ENCODE assay signal across 13 cellular contexts in genomic region chr10:117534321-117535044, GRCh38. TPM values are rescaled to one million over a fixed set of nuclear protein-coding genes. Genes with fewer than 3 reads are reported as not detected.
A peak's percentile ranks its signal among the peaks of the same experiment; 100 is the strongest.
DNase-seq lines count a peak whose midpoint lies in the region; ATAC-seq and TF ChIP-seq lines count a peak whose summit lies in the region.
"Had no signal": no experiment of that assay in that cellular context is flagged by ENCODE, and none has a peak within 500 bp of the region (broad histone marks: within the 10 kb centered on the region; RNA-seq: fewer than 3 reads in every experiment).

No MANE protein-coding gene starts in this region.

- peaks cover 22% of the 10 kb centered on the region for H3K4me1 ChIP-seq in ectodermal cell (ENCODE audit: control insufficient read depth, insufficient read depth, low read length)
- peaks cover 52% of the 10 kb centered on the region for H3K4me1 ChIP-seq in neural progenitor cell

- 2% methylated on average over 61 of the region's 61 CpGs for WGBS in ectodermal cell, 2 experiments

- H2AFZ ChIP-seq in neural progenitor cell (replicated peaks) = no peak overlapping the region

- H3K9me3 ChIP-seq in ectodermal cell (ENCODE audit: control insufficient read depth, low read length) (no peaks in the 10 kb centered on the region), neural progenitor cell (ENCODE audit: low read depth) (no peaks in the 10 kb centered on the region)
- H3K9me3 ChIP-seq: colonic mucosa, SJCRH30 had no signal

- H3F3A ChIP-seq in neural progenitor cell (ENCODE audit: low read depth) = peaks cover 27% of the 10 kb centered on the region

- H3K9ac ChIP-seq in neural progenitor cell = no peak overlapping the region

- no peak for TF ChIP-seq CTCF in neural progenitor cell (IDR thresholded peaks at IDR 0.05)

- H3K4me3 ChIP-seq in ectodermal cell (ENCODE audit: insufficient read depth, low read depth, low read length) = peak overlapping the region; percentile 23
- H3K4me3 ChIP-seq in neural progenitor cell = peak overlapping the region; percentile 46
- H3K4me3 ChIP-seq: colonic mucosa, SJCRH30 had no signal

- DNase-seq in DMS53 (lab: John Stamatoyannopoulos, UW) (peak; percentile 81), NCI-H146 (lab: John Stamatoyannopoulos, UW) (peak; percentile 91), neural progenitor cell (ENCODE audit: low spot score) (peak; percentile 64), DMS114 treated with DMSO at 0.1 percent for 48 hours (lab: John Stamatoyannopoulos, UW; ENCODE audit: unreplicated experiment) (no peak), NCI-H2081 treated with DMSO at 0.1 percent for 48 hours (lab: John Stamatoyannopoulos, UW) (no peak)
- DNase-seq: CD4-positive, alpha-beta memory T cell; colonic mucosa; NCI-H510A; SJCRH30 had no signal

- H3K4me1 Mint-ChIP-seq in neural progenitor cell = peaks cover 34% of the 10 kb centered on the region

- peak overlapping the region; percentile 75 for H3K4me3 Mint-ChIP-seq in neural progenitor cell

- no peak overlapping the region for H3K27ac Mint-ChIP-seq in neural progenitor cell
- H3K27ac Mint-ChIP-seq: CD4-positive, alpha-beta memory T cell; mesothelial cell of epicardium had no signal

- ATAC-seq in GM18502 (IDR thresholded peaks at IDR 0.05; ENCODE audit: poor library complexity, unreplicated experiment) = no peak
- no peak for ATAC-seq in GM19463 (IDR thresholded peaks at IDR 0.05; ENCODE audit: unreplicated experiment)

- peaks cover 65% of the 10 kb centered on the region for H3K27me3 Mint-ChIP-seq in neural progenitor cell (ENCODE audit: insufficient read depth, low read depth)

- peaks cover 85% of the 10 kb centered on the region for H4K20me1 ChIP-seq in neural progenitor cell (ENCODE audit: low read depth)

- H3K27ac ChIP-seq in ectodermal cell (ENCODE audit: insufficient read depth, low read depth, low read length, poor library complexity, severe bottlenecking) (no peak overlapping the region), neural progenitor cell (no peak overlapping the region)
- H3K27ac ChIP-seq: colonic mucosa, SJCRH30 had no signal

- no peaks in the 10 kb centered on the region for H3K9me3 Mint-ChIP-seq in neural progenitor cell
- H3K9me3 Mint-ChIP-seq: CD4-positive, alpha-beta memory T cell; mesothelial cell of epicardium had no signal

- H3K4me2 ChIP-seq in neural progenitor cell = peak overlapping the region; percentile 79

- H3K36me3 Mint-ChIP-seq in neural progenitor cell = no peaks in the 10 kb centered on the region
- H3K36me3 Mint-ChIP-seq: mesothelial cell of epicardium had no signal

- H3K36me3 ChIP-seq in ectodermal cell (ENCODE audit: control insufficient read depth, insufficient read depth, low read length) = no peaks in the 10 kb centered on the region
- no peaks in the 10 kb centered on the region for H3K36me3 ChIP-seq in neural progenitor cell
- H3K36me3 ChIP-seq: colonic mucosa, SJCRH30 had no signal

- H3K27me3 ChIP-seq in ectodermal cell (ENCODE audit: control insufficient read depth, insufficient read depth, low read length, poor library complexity, severe bottlenecking) (peaks cover 99% of the 10 kb centered on the region), neural progenitor cell (peaks cover 100% of the 10 kb centered on the region)

- peaks cover 19% of the 10 kb centered on the region for H3K79me2 ChIP-seq in neural progenitor cell (ENCODE audit: low read depth)

RNA-seq across cellular contexts. Expression of gene EMX2, which starts 8.1 kb away (rescaled TPM):
- polyA plus RNA-seq in ectodermal cell (2013, experiment 1 of 4) = 14.7 TPM
- 26.8 TPM for polyA plus RNA-seq in ectodermal cell (2013, experiment 2 of 4)
- polyA plus RNA-seq in ectodermal cell (2013, experiment 3 of 4) = 15.9 TPM
- 21.5 TPM for polyA plus RNA-seq in ectodermal cell (2013, experiment 4 of 4)
- total RNA-seq in neural progenitor cell (ENCODE audit: low replicate concordance) = 9.5 and 22.7 TPM in 2 replicates
- total RNA-seq: CD4-positive, alpha-beta memory T cell; colonic mucosa had no signal
- polyA plus RNA-seq: CD4-positive, alpha-beta memory T cell had no signal

Comparison
In these comparisons a context has a peak if more than half of its experiments do, and no peak if none do; other contexts are left out.
1. DNase-seq: peak in DMS53 (single experiment), NCI-H146 (single experiment) and neural progenitor cell (single experiment); none in DMS114 treated with DMSO at 0.1 percent for 48 hours (single experiment) and NCI-H2081 treated with DMSO at 0.1 percent for 48 hours (single experiment).